Comparison of ENCODE assay signal across 8 cellular contexts in the genomic region with DNA sequence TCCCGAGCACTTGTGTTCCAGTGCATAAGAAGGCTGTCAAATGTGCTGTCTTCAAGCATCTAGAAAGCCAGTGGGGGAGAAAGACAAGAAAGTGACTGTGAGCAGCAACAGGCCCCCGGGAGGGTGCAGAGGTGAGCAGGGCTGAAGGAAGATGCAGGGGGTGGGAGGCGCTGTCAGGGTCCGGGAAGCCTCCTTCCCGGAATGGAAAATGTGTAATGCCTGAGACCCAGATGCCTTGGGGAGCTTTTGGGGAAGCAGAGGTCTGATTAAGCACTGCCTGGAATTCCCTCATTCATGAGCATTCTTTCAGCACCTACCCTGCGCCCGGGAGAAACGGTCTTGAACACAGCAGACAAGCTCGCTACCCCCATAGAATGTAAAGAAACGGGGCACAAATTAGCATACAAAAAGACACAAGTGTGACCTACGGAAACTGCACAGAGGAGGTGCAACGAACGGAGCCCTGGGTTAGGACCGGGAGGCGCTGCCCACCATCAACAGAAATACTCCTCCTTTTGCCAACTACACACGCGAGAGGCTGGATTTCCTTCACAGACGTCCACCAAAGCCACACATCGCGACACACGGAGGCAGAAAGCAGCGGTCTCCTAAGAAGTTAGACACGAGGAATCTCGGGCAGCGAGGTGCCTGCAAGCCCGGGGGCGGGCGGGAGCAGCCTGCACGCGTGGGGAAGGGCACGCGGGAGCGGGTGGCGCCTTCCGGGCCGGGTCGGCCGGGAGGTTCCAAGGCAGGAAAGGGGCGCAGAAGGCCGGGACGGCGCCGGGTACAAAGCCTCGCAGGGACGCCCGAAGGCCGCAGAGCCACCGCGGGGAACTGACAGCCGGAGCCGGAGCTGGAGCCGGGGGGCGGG. TPM values are rescaled to one million over a fixed set of nuclear protein-coding genes. Genes with fewer than 3 reads are reported as not detected.
A peak's percentile ranks its signal among the peaks of the same experiment; 100 is the strongest.
DNase-seq lines count a peak whose midpoint lies in the region; ATAC-seq and TF ChIP-seq lines count a peak whose summit lies in the region.

No MANE protein-coding gene starts in this region.

- peaks cover 0 to 10% (median 1%) of the 10 kb centered on the region in 6 donors for H3K36me3 ChIP-seq in spleen

- H3K27ac Mint-ChIP-seq in brain = peak overlapping the region; percentile 73 to 95 (median 85)

- no peaks in the 10 kb centered on the region for H3K27me3 ChIP-seq in spleen (replicated peaks in 1 of 7)

- ATAC-seq in GM19452 (IDR thresholded peaks at IDR 0.05; ENCODE audit: unreplicated experiment) = no peak

- H3K4me3 ChIP-seq in spleen = peak overlapping the region; percentile 64 to 98 (median 94)

- TF ChIP-seq CTCF in GM13977 (IDR thresholded peaks at IDR 0.05; ENCODE audit: extremely low read depth, insufficient read depth, missing control alignments) (no peak), brain (conservative IDR thresholded peaks at IDR 0.05) (no peak), spleen (IDR thresholded peaks at IDR 0.05 in 8 of 11, conservative IDR thresholded peaks at IDR 0.05 in 3 of 11) (no peak)

- intact Hi-C loops in spleen (cut with DNase I; ENCODE audit: low total_unique reads) = loop anchor here (5.0 kb wide), 1 partner anchor 36 kb away; no protein-coding TSS in a partner anchor

- no peak for TF ChIP-seq POLR2A in spleen (IDR thresholded peaks at IDR 0.05)

- H3K9me3 ChIP-seq in spleen = no peaks in the 10 kb centered on the region

- DNase-seq in GM13977 (ENCODE audit: low spot score) (peak; percentile 78), RPMI8226 (peak; percentile 46), iPS-NIHi11 (ENCODE audit: low spot score) (peak; percentile 87), spleen (peak; percentile 92), ureter (ENCODE audit: low spot score) (no peak), NCI-H2081 treated with DMSO at 0.1 percent for 48 hours (lab: John Stamatoyannopoulos, UW) (no peak)

- in situ Hi-C loops in GM13977 (cut with MboI; ENCODE audit: low pct_unique_long_range_greater_than_20kb, low sequenced_read_pairs, unreplicated experiment) = no loop called here

- H3K4me1 Mint-ChIP-seq in brain = peaks cover 37% of the 10 kb centered on the region

- H3K27ac ChIP-seq in spleen = peak overlapping the region in 7 of 8 donors; percentile 89 to 98 (median 93)

- H3K4me1 ChIP-seq in spleen = peaks cover 19 to 58% (median 41%) of the 10 kb centered on the region in 6 donors

- no peaks in the 10 kb centered on the region for H3K36me3 Mint-ChIP-seq in brain

- H3K27me3 Mint-ChIP-seq in brain = peaks cover 13% of the 10 kb centered on the region

- H3K4me3 Mint-ChIP-seq in brain = peak overlapping the region; percentile 92 to 95 (median 94)

- no peaks in the 10 kb centered on the region for H3K9me3 Mint-ChIP-seq in brain

- WGBS in spleen, 5 donors = 11 to 27% (median 12%) methylated on average over 28 to 53 of the region's 53 CpGs

RNA-seq across cellular contexts. Expression of a gene that starts 1.1 kb away (rescaled TPM):
- polyA plus RNA-seq in brain (ENCODE audit: insufficient read depth, low read depth, low replicate concordance) (10.4 TPM), spleen (1 to 10 TPM; 1.2 to 3.4 (median 2.6) TPM)
- total RNA-seq in spleen (10 to 100 TPM in 5 of 7 donors, 1 to 10 TPM in 2; 8.4 to 17.5 (median 10.9) TPM), ureter (15.3 TPM)

RNA-seq across cellular contexts. Expression of a gene that starts 54.5 kb away (rescaled TPM):
- polyA plus RNA-seq in brain (ENCODE audit: insufficient read depth, low read depth, low replicate concordance) (91.0 TPM), spleen (10 to 100 TPM; 23.2 to 51.5 (median 23.9) TPM)
- total RNA-seq in spleen (100 to 1,000 TPM in 4 of 7 donors, 10 to 100 TPM in 3; 80.3 to 135 (median 109) TPM), ureter (17.5 TPM)

Comparison
In these comparisons a context has a peak if more than half of its experiments do, and no peak if none do; other contexts are left out.
1. DNase-seq: peak in GM13977 (single experiment), RPMI8226 (single experiment), iPS-NIHi11 (single experiment) and spleen (single experiment); none in ureter (single experiment) and NCI-H2081 treated with DMSO at 0.1 percent for 48 hours (single experiment).